In the genomic region with DNA sequence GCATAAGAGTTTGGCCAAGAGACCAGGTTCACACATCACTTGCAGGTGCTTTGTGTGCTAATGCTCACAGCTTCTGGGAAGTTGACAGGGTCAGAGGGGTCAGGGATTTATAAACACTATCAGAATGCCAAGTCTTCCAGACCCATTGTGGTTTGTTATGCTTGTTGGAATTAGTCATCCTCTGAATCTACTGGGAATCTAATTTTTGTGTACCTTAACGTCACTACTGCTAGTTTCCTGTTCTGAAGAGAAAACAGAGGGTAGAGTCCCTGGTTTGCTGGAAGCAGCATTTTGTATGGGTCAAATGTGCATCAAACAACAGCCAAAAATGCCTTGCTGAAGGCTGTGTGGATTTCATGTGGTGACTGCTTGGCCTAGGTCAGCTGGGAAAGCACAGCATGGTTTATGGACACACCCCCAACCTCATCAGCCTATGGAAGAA, we compare ENCODE assay signal across 13 cellular contexts. TPM values are rescaled to one million over a fixed set of nuclear protein-coding genes. Genes with fewer than 3 reads are reported as not detected.
DNase-seq lines count a peak whose midpoint lies in the region; ATAC-seq and TF ChIP-seq lines count a peak whose summit lies in the region.
"Had no signal": no experiment of that assay in that cellular context is flagged by ENCODE, and none has a peak within 500 bp of the region (broad histone marks: within the 10 kb centered on the region; RNA-seq: fewer than 3 reads in every experiment).

No MANE protein-coding gene starts in this region.

- no peak overlapping the region for H2AFZ ChIP-seq in PC-3 (ENCODE audit: low read length)

- H3K9me3 Mint-ChIP-seq in activated T-cell treated with anti-CD3 and anti-CD28 coated beads, Interleukin-2, amount 50 U/mL, for 72 hours, result no peaks in the 10 kb centered on the region
- H3K9me3 Mint-ChIP-seq: CD8-positive, alpha-beta memory T cell had no signal

- no peak overlapping the region for H3K4me3 Mint-ChIP-seq in activated T-cell treated with anti-CD3 and anti-CD28 coated beads, Interleukin-2, amount 50 U/mL, for 72 hours
- H3K4me3 Mint-ChIP-seq: CD8-positive, alpha-beta memory T cell had no signal

- H3K27me3 ChIP-seq in PC-3 (ENCODE audit: low read length), result no peaks in the 10 kb centered on the region
- no peaks in the 10 kb centered on the region for H3K27me3 ChIP-seq in ectodermal cell (ENCODE audit: control insufficient read depth, insufficient read depth, low read length, poor library complexity, severe bottlenecking)
- H3K27me3 ChIP-seq: adrenal gland, tibial nerve had no signal

- peak; percentile 97 for ATAC-seq in PC-3
- no peak for ATAC-seq in activated T-cell treated with anti-CD3 and anti-CD28 coated beads, Interleukin-2, amount 50 U/mL, for 72 hours (replicated peaks in 1 of 2)
- ATAC-seq in HG02759 (IDR thresholded peaks at IDR 0.05; ENCODE audit: unreplicated experiment), result no peak

- peak overlapping the region; percentile 24 for H3K4me2 ChIP-seq in PC-3 (ENCODE audit: low read length)

- H3K4me3 ChIP-seq in PC-3 (ENCODE audit: low read length) (no peak overlapping the region), ectodermal cell (ENCODE audit: insufficient read depth, low read depth, low read length) (no peak overlapping the region)
- H3K4me3 ChIP-seq: adrenal gland, tibial nerve had no signal

- H4K20me1 ChIP-seq in PC-3 (ENCODE audit: low read length), result peaks cover 7% of the 10 kb centered on the region

- BruUV-seq in PC-3 (replicated peaks; lab: Mats Ljungman, UMichigan), result no TSS peak

- no peaks in the 10 kb centered on the region for H3K9me2 ChIP-seq in PC-3 (replicated peaks; ENCODE audit: low read length)

- POLR2A ChIA-PET in PC-3 (lab: Charles Lee; ENCODE audit: unreplicated experiment) (no interaction called here), GM10248 (lab: Yijun Ruan, JAX) (no interaction called here)

- TF ChIP-seq CTCF in PC-3 (conservative IDR thresholded peaks at IDR 0.05; ENCODE audit: low read depth, low read length), result no peak
- TF ChIP-seq CTCF in GM10248 (IDR thresholded peaks at IDR 0.05; ENCODE audit: control extremely low read depth, extremely low read depth, low read depth, missing control alignments), result no peak

- H3K9ac ChIP-seq in PC-3 (ENCODE audit: low read length), result peak overlapping the region; percentile 8; the same call in 1 of the 2 replicates

- H3K27ac ChIP-seq in PC-3 (ENCODE audit: low read length) (peak overlapping the region; percentile 73), ectodermal cell (ENCODE audit: insufficient read depth, low read depth, low read length, poor library complexity, severe bottlenecking) (peak overlapping the region; percentile 19)

- H3K27me3 Mint-ChIP-seq in activated T-cell treated with anti-CD3 and anti-CD28 coated beads, Interleukin-2, amount 50 U/mL, for 72 hours (ENCODE audit: low read depth), result peaks cover 79% of the 10 kb centered on the region

- CTCF ChIA-PET in PC-3 (lab: Charles Lee) (no interaction called here), GM10248 (lab: Yijun Ruan, JAX) (no interaction called here)

- peaks cover 22% of the 10 kb centered on the region for H3K4me1 ChIP-seq in PC-3 (ENCODE audit: insufficient read depth, low read length)
- H3K4me1 ChIP-seq in ectodermal cell (ENCODE audit: control insufficient read depth, insufficient read depth, low read length), result no peaks in the 10 kb centered on the region
- H3K4me1 ChIP-seq: adrenal gland had no signal

- no peaks in the 10 kb centered on the region for H3K36me3 Mint-ChIP-seq in activated T-cell treated with anti-CD3 and anti-CD28 coated beads, Interleukin-2, amount 50 U/mL, for 72 hours (ENCODE audit: insufficient read depth in 2 of 2)

- H3K4me1 Mint-ChIP-seq in activated T-cell treated with anti-CD3 and anti-CD28 coated beads, Interleukin-2, amount 50 U/mL, for 72 hours (ENCODE audit: low read depth), result no peaks in the 10 kb centered on the region
- H3K4me1 Mint-ChIP-seq: CD8-positive, alpha-beta memory T cell had no signal

- no peaks in the 10 kb centered on the region for H3K9me3 ChIP-seq in PC-3 (ENCODE audit: low read length)
- H3K9me3 ChIP-seq in ectodermal cell (ENCODE audit: control insufficient read depth, low read length), result no peaks in the 10 kb centered on the region
- H3K9me3 ChIP-seq: adrenal gland, tibial nerve had no signal

- H3K36me3 ChIP-seq in PC-3 (ENCODE audit: low read depth, low read length) (no peaks in the 10 kb centered on the region), ectodermal cell (ENCODE audit: control insufficient read depth, insufficient read depth, low read length) (no peaks in the 10 kb centered on the region)

- DNase-seq in AG20443 (ENCODE audit: low spot score) (peak; percentile 14), PC-3 (peak; percentile 85), myocyte (ENCODE audit: low read depth) (peak; percentile 36), NCI-H1048 (lab: John Stamatoyannopoulos, UW) (no peak), GM10248 (ENCODE audit: extremely low spot score) (no peak)
- no peak for DNase-seq in activated T-cell treated with anti-CD3 and anti-CD28 coated beads, Interleukin-2, amount 50 U/mL, for 72 hours
- DNase-seq: CD8-positive, alpha-beta memory T cell; NCI-H1436 treated with DMSO at 0.1 percent for 48 hours; posterior cingulate gyrus had no signal

- intact Hi-C loops in PC-3 (cut with micrococcal nuclease), result loop anchor here (2.0 kb wide), 1 partner anchor 17 kb away; no protein-coding TSS in a partner anchor

- H3F3A ChIP-seq in PC-3 (ENCODE audit: low read length, unreplicated experiment), result no peaks in the 10 kb centered on the region

- no peak overlapping the region for H3K27ac Mint-ChIP-seq in activated T-cell treated with anti-CD3 and anti-CD28 coated beads, Interleukin-2, amount 50 U/mL, for 72 hours
- H3K27ac Mint-ChIP-seq: CD8-positive, alpha-beta memory T cell had no signal

- 91 to 94% methylated on average over 1 of the region's 1 CpG for WGBS in ectodermal cell, 2 experiments

- peaks cover 15% of the 10 kb centered on the region for H3K79me2 ChIP-seq in PC-3 (ENCODE audit: low read length)

RNA-seq across cellular contexts. Expression of gene ANTXR1, which starts 33.3 kb away (rescaled TPM):
- total RNA-seq in PC-3 (2014; rRNA removed), result 31.1 and 31.2 TPM in 2 replicates
- 20.0 TPM for polyA plus RNA-seq in ectodermal cell (2013, experiment 1 of 4)
- polyA plus RNA-seq in ectodermal cell (2013, experiment 2 of 4), result 17.7 TPM
- polyA plus RNA-seq in ectodermal cell (2013, experiment 3 of 4), result 13.0 TPM
- polyA plus RNA-seq in ectodermal cell (2013, experiment 4 of 4), result 16.9 TPM
- total RNA-seq in myocyte, result 91.9 and 94.7 TPM in 2 replicates
- polyA plus RNA-seq in myocyte (2012), result 432 TPM
- not detected for total RNA-seq in activated T-cell treated with anti-CD3 and anti-CD28 coated beads, Interleukin-2, amount 50 U/mL, for 72 hours
- polyA plus RNA-seq: CD8-positive, alpha-beta memory T cell had no signal

Comparison
In these comparisons a context has a peak if more than half of its experiments do, and no peak if none do; other contexts are left out.
1. DNase-seq: peak in AG20443 (single experiment), PC-3 (single experiment) and myocyte (single experiment); none in activated T-cell treated with anti-CD3 and anti-CD28 coated beads, Interleukin-2, amount 50 U/mL, for 72 hours (0 of 2), NCI-H1048 (single experiment) and GM10248 (single experiment).
2. RNA of gene ANTXR1, which starts 33.3 kb away (total RNA-seq): 91.9 to 94.7 TPM in myocyte and 31.1 to 31.2 TPM in PC-3; not detected in activated T-cell treated with anti-CD3 and anti-CD28 coated beads, Interleukin-2, amount 50 U/mL, for 72 hours; every median in the first group is over 10 times any median in the second.